Comparison of ENCODE assay signal across 2 cellular contexts in the genomic region with DNA sequence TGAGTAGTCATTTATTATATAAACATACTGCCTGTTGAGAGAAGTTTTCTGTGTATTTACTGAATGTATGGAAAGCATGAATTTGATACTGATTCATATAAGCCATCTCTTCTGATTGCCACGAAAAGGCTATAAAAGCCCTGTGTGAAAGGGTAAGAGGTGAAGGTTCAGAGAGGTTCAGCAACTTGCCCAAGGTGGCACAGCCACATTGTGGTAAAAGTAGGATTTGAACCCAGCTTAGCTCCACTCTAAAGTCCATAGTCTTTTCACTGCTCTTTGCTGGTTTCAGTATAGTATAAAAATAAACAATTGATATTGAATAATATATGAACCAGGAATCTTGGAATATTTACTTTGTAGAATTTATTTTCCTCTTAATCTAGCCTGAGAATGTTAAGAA.
TF ChIP-seq lines count a peak whose summit lies in the region.

No MANE protein-coding gene starts in this region.

TF ChIP-seq in HepG2, 621 proteins besides CTCF, POLR2A, EP300 and RAD21:
- TF ChIP-seq HOXA9 (CRISPR knock-in tag; IDR thresholded peaks at IDR 0.05; ENCODE audit: borderline replicate concordance) (no peak), ZNF768 (CRISPR knock-in tag; IDR thresholded peaks at IDR 0.05) (peak; percentile 18; the same call in 1 of the 2 replicates)

TF ChIP-seq in K562, 482 proteins besides CTCF, POLR2A, EP300 and RAD21:
- TF ChIP-seq RBM25 (IDR thresholded peaks at IDR 0.05; ENCODE audit: low read depth, low read length, severe bottlenecking), result peak; percentile 91
- TF ChIP-seq RBBP5 (IDR thresholded peaks at IDR 0.05; ENCODE audit: borderline replicate concordance, insufficient read depth, low read length, poor library complexity, severe bottlenecking), result no peak
- peak; percentile 67 for TF ChIP-seq ZFP36 (IDR thresholded peaks at IDR 0.05; ENCODE audit: low read depth, low read length, partially characterized antibody)
- no peak for TF ChIP-seq ETV6 (IDR thresholded peaks at IDR 0.05; ENCODE audit: borderline replicate concordance in 1 of 2, low read depth in 2 of 2, low read length in 1 of 2)
- no peak for TF ChIP-seq ETV6 (CRISPR knock-in tag; IDR thresholded peaks at IDR 0.05; ENCODE audit: borderline replicate concordance)
- TF ChIP-seq TEAD4 (IDR thresholded peaks at IDR 0.05; ENCODE audit: low read length), result no peak
- TF ChIP-seq TEAD4 (CRISPR knock-in tag; IDR thresholded peaks at IDR 0.05; ENCODE audit: borderline replicate concordance), result no peak
- no peak for TF ChIP-seq RAD51 (IDR thresholded peaks at IDR 0.05; ENCODE audit: borderline replicate concordance, low read depth)
- no peak for TF ChIP-seq ATF7 (IDR thresholded peaks at IDR 0.05)
- TF ChIP-seq NR2F6 (CRISPR knock-in tag; IDR thresholded peaks at IDR 0.05), result no peak
- TF ChIP-seq EZH2 (IDR thresholded peaks at IDR 0.05; ENCODE audit: borderline replicate concordance, low read depth, low read length), result no peak
